8 cellular contexts compared by ENCODE assay signal in the genomic region with DNA sequence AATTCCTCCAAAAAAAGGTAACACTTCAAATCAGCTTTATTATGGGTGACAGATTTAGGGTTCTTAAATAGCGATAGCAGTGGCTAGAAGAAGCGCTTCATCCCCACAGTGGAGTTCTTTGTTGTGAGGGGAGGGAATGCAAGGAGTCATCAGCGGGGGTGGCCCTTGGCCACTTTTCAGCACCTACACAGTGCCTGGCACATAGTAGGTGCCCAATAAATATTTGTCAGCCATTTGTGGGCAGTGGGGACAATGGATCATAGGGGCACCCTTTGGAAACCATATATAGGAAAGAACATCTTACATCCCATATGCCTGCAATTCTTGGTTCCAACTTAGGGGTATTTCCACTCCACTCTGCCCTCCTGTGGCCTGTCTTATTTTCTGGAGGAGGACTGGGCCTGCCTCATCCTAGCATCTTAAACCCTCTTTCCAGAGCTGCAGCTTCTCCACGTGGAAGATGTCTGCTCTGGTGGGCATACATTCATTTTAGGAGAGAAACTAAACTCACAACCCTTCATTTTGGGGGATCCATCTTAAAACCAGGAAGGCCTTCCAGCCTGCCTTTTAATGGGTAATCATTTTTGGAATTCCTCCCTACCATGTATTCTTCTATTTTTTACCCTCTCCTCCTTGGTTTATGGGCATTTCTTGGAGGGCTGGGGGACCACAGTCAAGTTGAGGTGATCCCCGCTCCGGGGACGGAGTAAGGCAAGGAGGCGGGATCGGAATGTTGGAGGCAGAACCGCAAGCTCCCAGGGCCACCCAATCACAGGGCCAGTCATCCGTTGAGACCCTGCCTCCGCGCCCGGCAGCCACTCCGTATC. TPM values are rescaled to one million over a fixed set of nuclear protein-coding genes. Genes with fewer than 3 reads are reported as not detected.
DNase-seq lines count a peak whose midpoint lies in the region; ATAC-seq, FAIRE-seq and TF ChIP-seq lines count a peak whose summit lies in the region.

No MANE protein-coding gene starts in this region.

- BruUV-seq in Calu3 (replicated peaks; lab: Mats Ljungman, UMichigan): TSS peak; percentile 87

- H3K27ac Mint-ChIP-seq in Calu3 (ENCODE audit: unreplicated experiment): peak overlapping the region; percentile 99

- intact Hi-C loops in Calu3 (cut with micrococcal nuclease; ENCODE audit: unreplicated experiment): loop anchor here (10.0 kb wide), 1 partner anchor 250 kb away; a partner anchor contains a TSS
- intact Hi-C loops in ascending aorta (cut with DNase I): loop anchor here (1.0 to 5.0 kb wide), 8 partner anchors 18 to 1217 kb away; a partner anchor contains a TSS

- ATAC-seq in stimulated activated naive CD8-positive, alpha-beta T cell treated with anti-CD3 and anti-CD28 coated beads, Interleukin-15, Interleukin-2, amounts not matched to agents 100 U/mL and 50 U/mL, for 24 hours: no peak
- no peak for ATAC-seq in HG03520 (IDR thresholded peaks at IDR 0.05; ENCODE audit: unreplicated experiment)

- DNase-seq in Calu3 (peak; percentile 65), GM19239 (ENCODE audit: insufficient read length, low spot score) (no peak), NCI-H524 treated with DMSO at 0.1 percent for 48 hours (lab: John Stamatoyannopoulos, UW) (peak; percentile 4), ascending aorta (ENCODE audit: low spot score in 2 of 2) (peak in 1 of 2 donors; percentile 76), iris pigment epithelial cell (ENCODE audit: low read depth) (peak; percentile 69), activated gamma-delta T cell treated with Interleukin-2 at 50 U/mL for 16 hours (no peak)
- peak; percentile 48 for DNase-seq in stimulated activated naive CD8-positive, alpha-beta T cell treated with anti-CD3 and anti-CD28 coated beads, Interleukin-15, Interleukin-2, amounts not matched to agents 100 U/mL and 50 U/mL, for 24 hours

- peak; percentile 68 for FAIRE-seq in GM19239 (lab: Jason Lieb, UNC)

- peaks cover 8 to 20% of the 10 kb centered on the region in 2 donors for H3K4me1 ChIP-seq in ascending aorta

- H3K27me3 ChIP-seq in ascending aorta: no peaks in the 10 kb centered on the region

- peak overlapping the region; percentile 87 to 92 for H3K27ac ChIP-seq in ascending aorta

- peak overlapping the region; percentile 32 to 64 for H3K4me3 ChIP-seq in ascending aorta

- H3K4me1 Mint-ChIP-seq in Calu3 (ENCODE audit: low read depth, unreplicated experiment): peaks cover 26% of the 10 kb centered on the region

- no peaks in the 10 kb centered on the region for H3K9me3 Mint-ChIP-seq in Calu3 (ENCODE audit: low read depth, unreplicated experiment)

- no peaks in the 10 kb centered on the region for H3K36me3 ChIP-seq in ascending aorta

- peaks cover 2% of the 10 kb centered on the region for H3K27me3 Mint-ChIP-seq in Calu3 (ENCODE audit: unreplicated experiment)

- peak overlapping the region; percentile 95 for H3K4me3 Mint-ChIP-seq in Calu3 (ENCODE audit: low read depth, unreplicated experiment)

- peaks cover 55% of the 10 kb centered on the region for H3K36me3 Mint-ChIP-seq in Calu3 (ENCODE audit: insufficient read depth, unreplicated experiment)

- no peaks in the 10 kb centered on the region for H3K9me3 ChIP-seq in ascending aorta

- CTCF ChIA-PET in Calu3 (lab: Charles Lee): interaction anchor here (0.6 to 3.9 kb wide), 22 partner anchors 8 to 1313 kb away, joined by 3 to 32 read pairs (median 4); a partner anchor contains a TSS

- peak; percentile 70 for TF ChIP-seq CTCF in Calu3 (IDR thresholded peaks at IDR 0.05; ENCODE audit: unreplicated experiment)
- TF ChIP-seq CTCF in ascending aorta (IDR thresholded peaks at IDR 0.05): peak; percentile 35 to 53 (median 42)

RNA-seq across cellular contexts. Expression of a gene that starts 2.6 kb away (rescaled TPM):
- total RNA-seq in Calu3 (2022): 6.2 and 6.3 TPM in 2 replicates
- 19.4 TPM for total RNA-seq in ascending aorta

RNA-seq across cellular contexts. Expression of a gene that starts 5.0 kb away (rescaled TPM):
- 122 and 141 TPM in 2 replicates for total RNA-seq in Calu3 (2022)
- 18.1 TPM for total RNA-seq in ascending aorta

RNA-seq across cellular contexts. Expression of a gene that starts 11.0 kb away (rescaled TPM):
- total RNA-seq in Calu3 (2022) (14.3 and 14.4 TPM in 2 replicates), ascending aorta (6.1 TPM)

RNA-seq across cellular contexts. Expression of a gene that starts 16.8 kb away (rescaled TPM):
- 85.4 and 89.6 TPM in 2 replicates for total RNA-seq in Calu3 (2022)
- 73.0 TPM for total RNA-seq in ascending aorta

RNA-seq across cellular contexts. Expression of a gene that starts 19.2 kb away (rescaled TPM):
- total RNA-seq in Calu3 (2022): 138 and 139 TPM in 2 replicates
- total RNA-seq in ascending aorta: 136 TPM

Comparison
In these comparisons a context has a peak if more than half of its experiments do, and no peak if none do; other contexts are left out.
1. DNase-seq: peak in Calu3 (single experiment), NCI-H524 treated with DMSO at 0.1 percent for 48 hours (single experiment), iris pigment epithelial cell (single experiment) and stimulated activated naive CD8-positive, alpha-beta T cell treated with anti-CD3 and anti-CD28 coated beads, Interleukin-15, Interleukin-2, amounts not matched to agents 100 U/mL and 50 U/mL, for 24 hours (single experiment); none in GM19239 (single experiment) and activated gamma-delta T cell treated with Interleukin-2 at 50 U/mL for 16 hours (single experiment).